In genomic region chr15:40269604-40270003, GRCh38 we compare ENCODE assay signal across 20 cellular contexts. TPM values are rescaled to one million over a fixed set of nuclear protein-coding genes. Genes with fewer than 3 reads are reported as not detected.
DNase-seq lines count a peak whose midpoint lies in the region; ATAC-seq and TF ChIP-seq lines count a peak whose summit lies in the region.
"Had no signal": no experiment of that assay in that cellular context is flagged by ENCODE, and none has a peak within 500 bp of the region (broad histone marks: within the 10 kb centered on the region; RNA-seq: fewer than 3 reads in every experiment).

No MANE protein-coding gene starts in this region.

- no peak overlapping the region for H3K23ac ChIP-seq in neuronal stem cell (ENCODE audit: low read depth, low read length, poor library complexity)

- H3K79me2 ChIP-seq in GM23338 (replicated peaks; ENCODE audit: insufficient read depth) = no peaks in the 10 kb centered on the region

- TF ChIP-seq CTCF in GM23338 (conservative IDR thresholded peaks at IDR 0.05; ENCODE audit: low read depth in 2 of 2) = no peak

- no peak overlapping the region for H3K4me3 Mint-ChIP-seq in GM23338
- no peak overlapping the region for H3K4me3 Mint-ChIP-seq in dendritic cell treated with granulocyte-macrophage colony-stimulating factor and Interleukin-4, amounts not matched to agents 40 ng/mL and 50 ng/mL, for 4 days
- H3K4me3 Mint-ChIP-seq: CD4-positive, CD25-positive, alpha-beta regulatory T cell; H9; HFFc6 had no signal

- no peaks in the 10 kb centered on the region for H3K27me3 ChIP-seq in GM23338 (ENCODE audit: insufficient read depth)
- H3K27me3 ChIP-seq in neuronal stem cell (ENCODE audit: control insufficient read depth in 3 of 3, insufficient read depth in 3 of 3, low read depth in 1 of 3, low read length in 3 of 3) = no peaks in the 10 kb centered on the region
- H3K27me3 ChIP-seq: BLaER1 had no signal

- H3K4me1 ChIP-seq in GM23338 (ENCODE audit: insufficient read depth) = no peaks in the 10 kb centered on the region
- H3K4me1 ChIP-seq in neuronal stem cell (ENCODE audit: control insufficient read depth in 2 of 2, insufficient read depth in 1 of 2, low read depth in 1 of 2, low read length in 2 of 2) = peaks cover 5 to 15% of the 10 kb centered on the region in 2 donors

- peak overlapping the region; percentile 16 for H3K9ac ChIP-seq in neuronal stem cell (ENCODE audit: low read depth, low read length, poor library complexity)
- H3K9ac ChIP-seq: BLaER1 had no signal

- H3K9me2 ChIP-seq in GM23338 (ENCODE audit: insufficient read depth) = no peaks in the 10 kb centered on the region

- H3K9me3 Mint-ChIP-seq in GM23338 = no peaks in the 10 kb centered on the region
- no peaks in the 10 kb centered on the region for H3K9me3 Mint-ChIP-seq in dendritic cell treated with granulocyte-macrophage colony-stimulating factor and Interleukin-4, amounts not matched to agents 40 ng/mL and 50 ng/mL, for 4 days
- H3K9me3 Mint-ChIP-seq: CD4-positive, CD25-positive, alpha-beta regulatory T cell; CD8-positive, alpha-beta memory T cell; H9; HFFc6 had no signal

- peaks cover 1% of the 10 kb centered on the region for H3K79me1 ChIP-seq in neuronal stem cell (ENCODE audit: low read depth, low read length)

- peak overlapping the region; percentile 8 for H2AK5ac ChIP-seq in neuronal stem cell (ENCODE audit: low read depth, low read length)

- no peak overlapping the region for H2BK120ac ChIP-seq in neuronal stem cell (ENCODE audit: low read depth, low read length)

- H3K4ac ChIP-seq in neuronal stem cell (ENCODE audit: low read length) = no peak overlapping the region

- H3K4me2 ChIP-seq in GM23338 (no peak overlapping the region), neuronal stem cell (ENCODE audit: insufficient read depth, low read length, poor library complexity, severe bottlenecking) (no peak overlapping the region)
- H3K4me2 ChIP-seq: BLaER1 had no signal

- H3K9me3 ChIP-seq in KOPT-K1 (ENCODE audit: insufficient read depth, low read length, poor library complexity, severe bottlenecking) (no peaks in the 10 kb centered on the region), neuronal stem cell (replicated peaks in 1 of 2; ENCODE audit: control insufficient read depth in 2 of 2, insufficient read depth in 1 of 2, low read depth in 1 of 2, low read length in 2 of 2) (peaks cover 0 to 3% of the 10 kb centered on the region in 2 donors)
- H3K9me3 ChIP-seq: BLaER1 had no signal

- H3K27ac Mint-ChIP-seq in GM23338 = no peak overlapping the region
- peak overlapping the region; percentile 0 for H3K27ac Mint-ChIP-seq in dendritic cell treated with granulocyte-macrophage colony-stimulating factor and Interleukin-4, amounts not matched to agents 40 ng/mL and 50 ng/mL, for 4 days
- H3K27ac Mint-ChIP-seq: HFFc6 had no signal

- H2BK12ac ChIP-seq in neuronal stem cell (ENCODE audit: low read length) = no peak overlapping the region

- H2BK5ac ChIP-seq in neuronal stem cell (ENCODE audit: low read length) = no peak overlapping the region

- no peak overlapping the region for H3K27ac ChIP-seq in GM23338 (ENCODE audit: low read depth)
- H3K27ac ChIP-seq in KOPT-K1 (ENCODE audit: low read depth, low read length, poor library complexity, severe bottlenecking) = peak overlapping the region; percentile 47
- no peak overlapping the region for H3K27ac ChIP-seq in neuronal stem cell (replicated peaks; ENCODE audit: low read length)
- H3K27ac ChIP-seq: BLaER1, C4-2B had no signal

- peaks cover 14% of the 10 kb centered on the region for H3K27me3 Mint-ChIP-seq in GM23338 (ENCODE audit: insufficient read depth, low read depth, poor library complexity)
- H3K27me3 Mint-ChIP-seq in dendritic cell treated with granulocyte-macrophage colony-stimulating factor and Interleukin-4, amounts not matched to agents 40 ng/mL and 50 ng/mL, for 4 days = peaks cover 6% of the 10 kb centered on the region

- H3K18ac ChIP-seq in neuronal stem cell (ENCODE audit: low read length) = no peak overlapping the region

- peaks cover 17% of the 10 kb centered on the region for H3K4me1 Mint-ChIP-seq in GM23338
- peaks cover 11% of the 10 kb centered on the region for H3K4me1 Mint-ChIP-seq in dendritic cell treated with granulocyte-macrophage colony-stimulating factor and Interleukin-4, amounts not matched to agents 40 ng/mL and 50 ng/mL, for 4 days (ENCODE audit: low read depth)

- WGBS in neuronal stem cell (ENCODE audit: extremely low coverage in 2 of 2, insufficient read length in 2 of 2, insufficient replicate concordance in 1 of 2), 2 donors = no CpG with 5 or more reads among the region's 4 CpGs

- intact Hi-C loops in dendritic cell treated with granulocyte-macrophage colony-stimulating factor and Interleukin-4, amounts not matched to agents 40 ng/mL and 50 ng/mL, for 4 days (cut with micrococcal nuclease) = no loop called here

- H3F3A ChIP-seq in GM23338 (replicated peaks; ENCODE audit: low read depth) = no peaks in the 10 kb centered on the region

- no peak for DNase-seq in GM23338 (ENCODE audit: low spot score)
- no peak for DNase-seq in neuronal stem cell (ENCODE audit: low spot score)
- DNase-seq in NCI-H2029 (lab: John Stamatoyannopoulos, UW) = no peak
- no peak for DNase-seq in kidney glomerular epithelial cell (lab: John Stamatoyannopoulos, UW)
- DNase-seq: Calu3; CD4-positive, CD25-positive, alpha-beta regulatory T cell; DMS53; DMS79 treated with DMSO at 0.1 percent for 48 hours; GF-D8; H9; HFFc6 had no signal

- H4K20me1 ChIP-seq in GM23338 (replicated peaks; ENCODE audit: insufficient read depth) = no peaks in the 10 kb centered on the region
- H4K20me1 ChIP-seq: BLaER1 had no signal

- H3K14ac ChIP-seq in neuronal stem cell (ENCODE audit: low read length) = no peak overlapping the region

- peaks cover 4% of the 10 kb centered on the region; the same call in 1 of the 3 replicates for H3K36me3 Mint-ChIP-seq in GM23338 (ENCODE audit: low read depth)
- H3K36me3 Mint-ChIP-seq in dendritic cell treated with granulocyte-macrophage colony-stimulating factor and Interleukin-4, amounts not matched to agents 40 ng/mL and 50 ng/mL, for 4 days (ENCODE audit: low read depth) = no peaks in the 10 kb centered on the region
- H3K36me3 Mint-ChIP-seq: CD4-positive, CD25-positive, alpha-beta regulatory T cell; CD8-positive, alpha-beta memory T cell had no signal

- ATAC-seq in GM23338 (peak; percentile 21), GM21447 (IDR thresholded peaks at IDR 0.05; ENCODE audit: unreplicated experiment) (no peak)
- ATAC-seq: HCT116 had no signal

- no peak overlapping the region for H3K4me3 ChIP-seq in GM23338
- no peak overlapping the region for H3K4me3 ChIP-seq in neuronal stem cell (ENCODE audit: low read length in 2 of 2)
- H3K4me3 ChIP-seq: BLaER1 had no signal

- H2BK15ac ChIP-seq in neuronal stem cell (ENCODE audit: low read length) = no peak overlapping the region

- no peak overlapping the region for H4K91ac ChIP-seq in neuronal stem cell (ENCODE audit: low read depth, low read length, poor library complexity)

- H3K36me3 ChIP-seq in GM23338 (ENCODE audit: insufficient read depth) = no peaks in the 10 kb centered on the region
- no peaks in the 10 kb centered on the region for H3K36me3 ChIP-seq in KOPT-K1 (ENCODE audit: insufficient read depth, low read length)
- H3K36me3 ChIP-seq in neuronal stem cell (replicated peaks in 1 of 2; ENCODE audit: control insufficient read depth in 2 of 2, insufficient read depth in 2 of 2, low read length in 2 of 2) = no peaks in the 10 kb centered on the region
- H3K36me3 ChIP-seq: BLaER1 had no signal

- H2AFZ ChIP-seq in GM23338 (no peak overlapping the region), neuronal stem cell (ENCODE audit: low read length) (no peak overlapping the region)

- H4K8ac ChIP-seq in neuronal stem cell (ENCODE audit: low read depth, low read length) = no peak overlapping the region

TF ChIP-seq in GM23338, 12 proteins besides CTCF, POLR2A, EP300 and RAD21 (continues in another document):
- TF ChIP-seq NANOG (IDR thresholded peaks at IDR 0.05; ENCODE audit: borderline replicate concordance) = no peak

RNA-seq across cellular contexts. Expression of gene ANKRD63, which starts 13.3 kb away (rescaled TPM):
- 0.59 and 0.74 TPM in 2 replicates for total RNA-seq in GM23338 (2014; rRNA removed; shearing (Covaris generic))
- polyA plus RNA-seq in GM23338 (2016; fragmentation: Nextera tagmentation; extraction: Ambion mirVana) = not detected in 2 replicates
- not detected for polyA plus RNA-seq in neuronal stem cell (2013, experiment 1 of 2)
- not detected for polyA plus RNA-seq in neuronal stem cell (2013, experiment 2 of 2)
- total RNA-seq: A172; Calu3; CD8-positive, alpha-beta memory T cell; HFFc6 had no signal
- polyA plus RNA-seq: CD4-positive, CD25-positive, alpha-beta regulatory T cell; CD8-positive, alpha-beta memory T cell had no signal

RNA-seq across cellular contexts. Expression of gene PAK6, which starts 30.7 kb away (rescaled TPM):
- total RNA-seq in GM23338 (2014; rRNA removed; shearing (Covaris generic)) = 6.6 and 20.0 TPM in 2 replicates
- polyA plus RNA-seq in GM23338 (2016; fragmentation: Nextera tagmentation; extraction: Ambion mirVana) = 2.4 and 2.9 TPM in 2 replicates
- polyA plus RNA-seq in neuronal stem cell (2013, experiment 1 of 2) = 0.36 TPM
- polyA plus RNA-seq in neuronal stem cell (2013, experiment 2 of 2) = 0.37 TPM
- total RNA-seq: CD4-positive, CD25-positive, alpha-beta regulatory T cell; H4; HFFc6 had no signal
- polyA plus RNA-seq: CD4-positive, CD25-positive, alpha-beta regulatory T cell had no signal

RNA-seq across cellular contexts. Expression of gene PLCB2, which starts 38.1 kb away (rescaled TPM):
- total RNA-seq in GM23338 (2014; rRNA removed; shearing (Covaris generic)) = 8.5 and 13.8 TPM in 2 replicates
- polyA plus RNA-seq in GM23338 (2016; fragmentation: Nextera tagmentation; extraction: Ambion mirVana) = 7.5 and 9.5 TPM in 2 replicates
- 3.7 TPM for polyA plus RNA-seq in neuronal stem cell (2013, experiment 1 of 2)
- polyA plus RNA-seq in neuronal stem cell (2013, experiment 2 of 2) = 3.2 TPM
- total RNA-seq: A172 had no signal

RNA-seq across cellular contexts. Expression of gene INAFM2, which starts 53.9 kb away (rescaled TPM):
- 32.7 and 33.0 TPM in 2 replicates for total RNA-seq in GM23338 (2014; rRNA removed; shearing (Covaris generic))
- 18.1 and 20.0 TPM in 2 replicates for polyA plus RNA-seq in GM23338 (2016; fragmentation: Nextera tagmentation; extraction: Ambion mirVana)
- polyA plus RNA-seq in neuronal stem cell (2013, experiment 1 of 2) = 12.8 TPM
- polyA plus RNA-seq in neuronal stem cell (2013, experiment 2 of 2) = 13.4 TPM
